ENCODE assay signal across 19 cellular contexts in the genomic region with DNA sequence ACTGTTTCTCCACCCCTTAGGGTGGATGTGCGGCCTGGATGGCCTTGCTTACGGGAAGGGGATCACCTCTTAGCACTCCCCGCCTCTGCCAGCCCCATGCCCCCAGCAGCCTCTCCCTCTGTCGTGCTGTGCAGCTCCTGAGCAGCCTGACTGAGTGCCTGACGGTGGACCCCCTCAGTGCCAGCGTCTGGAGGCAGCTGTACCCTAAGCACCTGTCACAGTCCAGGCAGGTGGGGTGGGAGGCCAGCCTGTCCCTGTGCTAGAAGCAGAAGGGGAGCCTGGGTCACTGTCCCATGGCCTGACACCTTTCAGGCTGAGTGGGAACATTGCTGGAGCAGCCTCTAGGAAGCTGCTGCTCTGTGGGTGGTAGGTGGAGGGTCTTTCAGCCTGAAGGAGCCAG. TPM values are rescaled to one million over a fixed set of nuclear protein-coding genes. Genes with fewer than 3 reads are reported as not detected.
A peak's percentile ranks its signal among the peaks of the same experiment; 100 is the strongest.
DNase-seq lines count a peak whose midpoint lies in the region; ATAC-seq, FAIRE-seq and TF ChIP-seq lines count a peak whose summit lies in the region.
"Had no signal": no experiment of that assay in that cellular context is flagged by ENCODE, and none has a peak within 500 bp of the region (broad histone marks: within the 10 kb centered on the region; RNA-seq: fewer than 3 reads in every experiment).

No MANE protein-coding gene starts in this region.

- H3K4me1 Mint-ChIP-seq in activated T-helper 17 cell treated with anti-CD3 and anti-CD28 coated beads, Interleukin-2, amount 50 U/mL, for 72 hours: peaks cover 18% of the 10 kb centered on the region
- peaks cover 41 to 69% of the 10 kb centered on the region in 2 donors for H3K4me1 Mint-ChIP-seq in stimulated activated naive B cell treated with anti-CD40 and anti-IgM and Interleukin-4, amounts not matched to agents 10 μg/mL and 1 μg/mL and 100 μg/mL, for 72 hours

- H4K8ac ChIP-seq in trophoblast cell (ENCODE audit: low read depth, low read length): no peak overlapping the region

- no peak for TF ChIP-seq EP300 in K562 (IDR thresholded peaks at IDR 0.05; ENCODE audit: low read length)

- BruUV-seq in K562 (replicated peaks; lab: Mats Ljungman, UMichigan): no TSS peak

- no peaks in the 10 kb centered on the region for H3K9me3 ChIP-seq in K562 (replicated peaks; ENCODE audit: control insufficient read depth, insufficient read depth, low read depth, low read length)
- H3K9me3 ChIP-seq in trophoblast cell (ENCODE audit: insufficient read depth, low read depth, low read length): no peaks in the 10 kb centered on the region

- H3K27ac ChIP-seq in K562 (ENCODE audit: extremely low read depth, low read depth, low read length) (no peak overlapping the region), trophoblast cell (ENCODE audit: low read depth, low read length) (no peak overlapping the region)
- H3K27ac ChIP-seq: GM23248 had no signal

- no peak overlapping the region for H4K91ac ChIP-seq in trophoblast cell (ENCODE audit: low read depth, low read length)

- H2BK12ac ChIP-seq in trophoblast cell (ENCODE audit: low read length): no peak overlapping the region

- CTCF ChIA-PET in K562 (lab: Yijun Ruan, JAX; ENCODE audit: low intra/inter-chr PET ratio): no interaction called here

- no peak overlapping the region for H3K18ac ChIP-seq in trophoblast cell (ENCODE audit: low read length)

- POLR2A ChIA-PET in K562 (lab: Yijun Ruan, JAX): interaction anchor here (0.7 to 1.9 kb wide), 11 partner anchors 12 to 194 kb away, joined by 3 to 7 read pairs (median 3); a partner anchor contains a TSS

- 75% methylated on average over 6 of the region's 6 CpGs for whole genome bisulfite sequencing in K562 (ENCODE audit: insufficient coverage, low coverage, missing lambda C conversion rate)
- no CpG with 5 or more reads among the region's 6 CpGs for WGBS in trophoblast cell (ENCODE audit: extremely low coverage, insufficient coverage, insufficient read length)

- no peak for TF ChIP-seq RAD21 in K562 (CRISPR knock-in tag; conservative IDR thresholded peaks at IDR 0.05 in 1 of 2, IDR thresholded peaks at IDR 0.05 in 1 of 2)

- FAIRE-seq in K562 (lab: Jason Lieb, UNC): no peak
- FAIRE-seq: GM12891, GM18507, H1 had no signal

- DNase-seq in K562 (ENCODE audit: extremely low read depth in 1 of 4, low spot score in 3 of 4) (no peak), trophoblast cell (no peak)
- DNase-seq in stimulated activated naive B cell treated with anti-CD40 and anti-IgM and Interleukin-4, amounts not matched to agents 10 μg/mL and 1 μg/mL and 100 μg/mL, for 72 hours: no peak
- DNase-seq: C1 segment of cervical spinal cord; Calu3; CD4-positive, alpha-beta memory T cell; COR-L47; DMS53; DMS79 treated with DMSO at 0.1 percent for 48 hours; GF-D8; GM23248; H9 had no signal

- H3K79me2 ChIP-seq in K562 (ENCODE audit: control insufficient read depth, insufficient read depth, low read length): peaks cover 26% of the 10 kb centered on the region
- H3K79me2 ChIP-seq in trophoblast cell (ENCODE audit: control insufficient read depth, insufficient read depth, low read length, poor library complexity): peaks cover 5% of the 10 kb centered on the region

- H3K4me3 ChIP-seq in K562 (no peak overlapping the region), trophoblast cell (ENCODE audit: low read depth, low read length) (peak overlapping the region; percentile 60)
- H3K4me3 ChIP-seq: GM23248 had no signal

- H3K4me1 ChIP-seq in K562 (replicated peaks in 1 of 2; ENCODE audit: control insufficient read depth in 2 of 2, insufficient read depth in 2 of 2, low read length in 2 of 2) (peaks cover 5 to 8% of the 10 kb centered on the region in 2 experiments; a peak in 3 of 5 replicates), trophoblast cell (ENCODE audit: control insufficient read depth in 1 of 2, insufficient read depth in 2 of 2, low read length in 2 of 2) (peaks cover 4 to 7% of the 10 kb centered on the region in 2 experiments)

- H3K9ac ChIP-seq in K562 (ENCODE audit: insufficient read depth in 1 of 2, low read depth in 2 of 2, low read length in 2 of 2): peak overlapping the region in 1 of 2 experiments; percentile 8; a peak in 1 of 4 replicates
- no peak overlapping the region for H3K9ac ChIP-seq in trophoblast cell (ENCODE audit: low read length)
- H3K9ac ChIP-seq: GM23248 had no signal

- no peak overlapping the region for H2BK5ac ChIP-seq in trophoblast cell (ENCODE audit: low read depth, low read length, poor library complexity)

- H3K36me3 Mint-ChIP-seq in activated T-helper 17 cell treated with anti-CD3 and anti-CD28 coated beads, Interleukin-2, amount 50 U/mL, for 72 hours (ENCODE audit: low read depth): peaks cover 98% of the 10 kb centered on the region
- H3K36me3 Mint-ChIP-seq in stimulated activated naive B cell treated with anti-CD40 and anti-IgM and Interleukin-4, amounts not matched to agents 10 μg/mL and 1 μg/mL and 100 μg/mL, for 72 hours: peaks cover 65 to 79% of the 10 kb centered on the region in 2 donors

- no peak overlapping the region for H3K23ac ChIP-seq in trophoblast cell (ENCODE audit: low read length)

- in situ Hi-C loops in K562 (cut with MboI): no loop called here

- no peaks in the 10 kb centered on the region for H4K20me1 ChIP-seq in K562 (replicated peaks; ENCODE audit: control insufficient read depth, insufficient read depth, low read length)

- H3K27me3 ChIP-seq in K562 (ENCODE audit: control insufficient read depth in 2 of 2, insufficient read depth in 2 of 2, low read length in 2 of 2) (no peaks in the 10 kb centered on the region), trophoblast cell (ENCODE audit: insufficient read depth, low read length) (no peaks in the 10 kb centered on the region)

- intact Hi-C loops in K562 (cut with micrococcal nuclease): no loop called here

- peak overlapping the region; percentile 36 for H3K27ac Mint-ChIP-seq in activated T-helper 17 cell treated with anti-CD3 and anti-CD28 coated beads, Interleukin-2, amount 50 U/mL, for 72 hours
- no peak overlapping the region for H3K27ac Mint-ChIP-seq in stimulated activated naive B cell treated with anti-CD40 and anti-IgM and Interleukin-4, amounts not matched to agents 10 μg/mL and 1 μg/mL and 100 μg/mL, for 72 hours

- peaks cover 6% of the 10 kb centered on the region for H3K9me1 ChIP-seq in K562 (ENCODE audit: control insufficient read depth, insufficient read depth, low read length)

- H3K79me1 ChIP-seq in trophoblast cell (ENCODE audit: low read length): peaks cover 3% of the 10 kb centered on the region

- H3K9me3 Mint-ChIP-seq in activated T-helper 17 cell treated with anti-CD3 and anti-CD28 coated beads, Interleukin-2, amount 50 U/mL, for 72 hours: no peaks in the 10 kb centered on the region
- no peaks in the 10 kb centered on the region for H3K9me3 Mint-ChIP-seq in stimulated activated naive B cell treated with anti-CD40 and anti-IgM and Interleukin-4, amounts not matched to agents 10 μg/mL and 1 μg/mL and 100 μg/mL, for 72 hours
- H3K9me3 Mint-ChIP-seq: CD4-positive, alpha-beta memory T cell; H9 had no signal

- ATAC-seq in activated T-helper 17 cell treated with anti-CD3 and anti-CD28 coated beads, Interleukin-2, amount 50 U/mL, for 72 hours (replicated peaks): no peak
- ATAC-seq in K562 (no peak), GM21717 (IDR thresholded peaks at IDR 0.05; ENCODE audit: unreplicated experiment) (no peak), GM21367 (IDR thresholded peaks at IDR 0.05; ENCODE audit: unreplicated experiment) (no peak)
- no peak for ATAC-seq in stimulated activated naive B cell treated with anti-CD40 and anti-IgM and Interleukin-4, amounts not matched to agents 10 μg/mL and 1 μg/mL and 100 μg/mL, for 72 hours (replicated peaks)
- ATAC-seq: HCT116 had no signal

- TF ChIP-seq POLR2A in K562 (conservative IDR thresholded peaks at IDR 0.05): no peak

- H2AK5ac ChIP-seq in trophoblast cell (ENCODE audit: low read length): no peak overlapping the region

- H2BK120ac ChIP-seq in trophoblast cell (ENCODE audit: insufficient read depth, low read length, poor library complexity): no peak overlapping the region

- H3K4me2 ChIP-seq in K562 (ENCODE audit: insufficient read depth, low read length): no peak overlapping the region
- H3K4me2 ChIP-seq in trophoblast cell (ENCODE audit: low read length): no peak overlapping the region

- H2AFZ ChIP-seq in K562 (ENCODE audit: low read depth, low read length): no peak overlapping the region
- no peak overlapping the region for H2AFZ ChIP-seq in trophoblast cell (ENCODE audit: insufficient read depth, low read length, poor library complexity)
- H2AFZ ChIP-seq: GM23248 had no signal

- no peak overlapping the region for H4K12ac ChIP-seq in trophoblast cell (ENCODE audit: low read depth, low read length)

- no peak overlapping the region for H3K14ac ChIP-seq in trophoblast cell (ENCODE audit: low read length)

- H3K36me3 ChIP-seq in K562 (ENCODE audit: control insufficient read depth, insufficient read depth, low read length) (peaks cover 95% of the 10 kb centered on the region), trophoblast cell (ENCODE audit: control insufficient read depth in 1 of 2, insufficient read depth in 2 of 2, low read length in 2 of 2) (peaks cover 67 to 78% of the 10 kb centered on the region in 2 experiments)

- no peak for TF ChIP-seq CTCF in K562 (IDR thresholded peaks at IDR 0.05 in 2 of 3, conservative IDR thresholded peaks at IDR 0.05 in 1 of 3; ENCODE audit: insufficient read depth in 2 of 3, low read depth in 1 of 3, low read length in 3 of 3)

- H3K4ac ChIP-seq in trophoblast cell (ENCODE audit: low read depth, low read length): no peak overlapping the region

- H3K27me3 Mint-ChIP-seq in activated T-helper 17 cell treated with anti-CD3 and anti-CD28 coated beads, Interleukin-2, amount 50 U/mL, for 72 hours: no peaks in the 10 kb centered on the region
- H3K27me3 Mint-ChIP-seq in stimulated activated naive B cell treated with anti-CD40 and anti-IgM and Interleukin-4, amounts not matched to agents 10 μg/mL and 1 μg/mL and 100 μg/mL, for 72 hours: no peaks in the 10 kb centered on the region
- H3K27me3 Mint-ChIP-seq: CD4-positive, alpha-beta memory T cell had no signal

- H3K4me3 Mint-ChIP-seq in activated T-helper 17 cell treated with anti-CD3 and anti-CD28 coated beads, Interleukin-2, amount 50 U/mL, for 72 hours: no peak overlapping the region
- H3K4me3 Mint-ChIP-seq in stimulated activated naive B cell treated with anti-CD40 and anti-IgM and Interleukin-4, amounts not matched to agents 10 μg/mL and 1 μg/mL and 100 μg/mL, for 72 hours: no peak overlapping the region
- H3K4me3 Mint-ChIP-seq: CD4-positive, alpha-beta memory T cell; H9 had no signal

RNA-seq across cellular contexts. Expression of a gene that starts 5.2 kb away (rescaled TPM):
- 10 to 100 TPM; 73.3 to 81.5 TPM for total RNA-seq in activated T-helper 17 cell treated with anti-CD3 and anti-CD28 coated beads, Interleukin-2, amount 50 U/mL, for 72 hours
- 364 and 807 TPM in 2 replicates for total RNA-seq in K562 (2011; cell fraction: chromatin; rRNA removed; ENCODE audit: low replicate concordance)
- 428 and 514 TPM in 2 replicates for total RNA-seq in K562 (2011; cell fraction: nucleolus; rRNA removed)
- total RNA-seq in K562 (2011; cell fraction: nucleoplasm; rRNA removed): 376 and 406 TPM in 2 replicates
- 18.9 and 23.7 TPM in 2 replicates for total RNA-seq in K562 (2014; rRNA removed)
- total RNA-seq in K562 (2014; rRNA removed; fragmentation: Illumina TruSeq; extraction: Trizol): 31.0 and 34.3 TPM in 2 replicates
- total RNA-seq in K562 (2015; rRNA removed; fragmentation: Illumina TruSeq; extraction: Trizol): 44.0 and 44.1 TPM in 2 replicates
- 78.5 and 79.6 TPM in 2 replicates for total RNA-seq in K562 (2021)
- 52.9 and 143 TPM in 2 replicates for polyA plus RNA-seq in K562 (2011; rRNA removed)
- polyA plus RNA-seq in K562 (2011; cell fraction: cytosol; rRNA removed): 146 and 165 TPM in 2 replicates
- polyA plus RNA-seq in K562 (2011; cell fraction: nucleus; rRNA removed): 466 and 543 TPM in 2 replicates
- 57.3 and 151 TPM in 2 replicates for polyA plus RNA-seq in K562 (2012)
- 76.9 and 81.4 TPM in 2 replicates for polyA plus RNA-seq in K562 (2014; fragmentation: Illumina TruSeq; extraction: Trizol)
- 10 to 100 TPM; 11.4 to 14.8 TPM for polyA plus RNA-seq in K562 (2014; fragmentation: Nextera tagmentation; extraction: Ambion mirVana)
- polyA plus RNA-seq in K562 (2014; rRNA removed): 55.0 and 58.0 TPM in 2 replicates
- polyA minus RNA-seq in K562 (2011; rRNA and poly(A)+ RNA removed): 123 TPM in 2 replicates
- polyA minus RNA-seq in K562 (2011; cell fraction: cytosol; rRNA and poly(A)+ RNA removed): 96.4 and 118 TPM in 2 replicates
- polyA minus RNA-seq in K562 (2011; cell fraction: nucleus; rRNA and poly(A)+ RNA removed): 142 and 264 TPM in 2 replicates
- polyA plus RNA-seq in trophoblast cell (2013): 108 and 120 TPM in 2 replicates

RNA-seq across cellular contexts. Expression of a gene that starts 13.5 kb away (rescaled TPM):
- total RNA-seq in activated T-helper 17 cell treated with anti-CD3 and anti-CD28 coated beads, Interleukin-2, amount 50 U/mL, for 72 hours: 10 to 100 TPM; 13.1 to 14.3 TPM
- total RNA-seq in K562 (2011; cell fraction: chromatin; rRNA removed; ENCODE audit: low replicate concordance): 40.2 and 80.6 TPM in 2 replicates
- 34.5 and 47.0 TPM in 2 replicates for total RNA-seq in K562 (2011; cell fraction: nucleolus; rRNA removed)
- total RNA-seq in K562 (2011; cell fraction: nucleoplasm; rRNA removed): 34.2 and 36.7 TPM in 2 replicates
- total RNA-seq in K562 (2014; rRNA removed): 26.2 and 30.3 TPM in 2 replicates
- total RNA-seq in K562 (2014; rRNA removed; fragmentation: Illumina TruSeq; extraction: Trizol): 25.8 and 26.4 TPM in 2 replicates
- 28.7 and 29.1 TPM in 2 replicates for total RNA-seq in K562 (2015; rRNA removed; fragmentation: Illumina TruSeq; extraction: Trizol)
- total RNA-seq in K562 (2021): 37.6 and 40.3 TPM in 2 replicates
- 48.3 and 52.7 TPM in 2 replicates for polyA plus RNA-seq in K562 (2011; rRNA removed)
- polyA plus RNA-seq in K562 (2011; cell fraction: cytosol; rRNA removed): 61.4 and 68.7 TPM in 2 replicates
- polyA plus RNA-seq in K562 (2011; cell fraction: nucleus; rRNA removed): 59.7 and 61.5 TPM in 2 replicates
- 33.2 and 62.0 TPM in 2 replicates for polyA plus RNA-seq in K562 (2012)
- polyA plus RNA-seq in K562 (2014; fragmentation: Illumina TruSeq; extraction: Trizol): 49.5 and 52.3 TPM in 2 replicates
- 1 to 10 TPM; 3.3 to 6.3 TPM for polyA plus RNA-seq in K562 (2014; fragmentation: Nextera tagmentation; extraction: Ambion mirVana)
- polyA plus RNA-seq in K562 (2014; rRNA removed): 24.9 and 33.8 TPM in 2 replicates
- polyA minus RNA-seq in K562 (2011; rRNA and poly(A)+ RNA removed): 42.1 and 50.9 TPM in 2 replicates
- polyA minus RNA-seq in K562 (2011; cell fraction: cytosol; rRNA and poly(A)+ RNA removed): 22.4 and 26.2 TPM in 2 replicates
- polyA minus RNA-seq in K562 (2011; cell fraction: nucleus; rRNA and poly(A)+ RNA removed): 20.7 and 27.2 TPM in 2 replicates
- 24.8 and 25.8 TPM in 2 replicates for polyA plus RNA-seq in trophoblast cell (2013)

RNA-seq across cellular contexts. Expression of a gene that starts 33.4 kb away (rescaled TPM):
- total RNA-seq in activated T-helper 17 cell treated with anti-CD3 and anti-CD28 coated beads, Interleukin-2, amount 50 U/mL, for 72 hours: 100 to 1,000 TPM; 286 to 313 TPM
- 32.9 and 75.2 TPM in 2 replicates for total RNA-seq in K562 (2011; cell fraction: chromatin; rRNA removed; ENCODE audit: low replicate concordance)
- 76.6 and 92.2 TPM in 2 replicates for total RNA-seq in K562 (2011; cell fraction: nucleolus; rRNA removed)
- total RNA-seq in K562 (2011; cell fraction: nucleoplasm; rRNA removed): 88.9 and 136 TPM in 2 replicates
- total RNA-seq in K562 (2014; rRNA removed): 186 and 199 TPM in 2 replicates
- total RNA-seq in K562 (2014; rRNA removed; fragmentation: Illumina TruSeq; extraction: Trizol): 263 and 292 TPM in 2 replicates
- total RNA-seq in K562 (2015; rRNA removed; fragmentation: Illumina TruSeq; extraction: Trizol): 335 and 366 TPM in 2 replicates
- 239 and 266 TPM in 2 replicates for total RNA-seq in K562 (2021)
- 328 and 435 TPM in 2 replicates for polyA plus RNA-seq in K562 (2011; rRNA removed)
- polyA plus RNA-seq in K562 (2011; cell fraction: cytosol; rRNA removed): 794 and 995 TPM in 2 replicates
- 204 and 270 TPM in 2 replicates for polyA plus RNA-seq in K562 (2011; cell fraction: nucleus; rRNA removed)
- polyA plus RNA-seq in K562 (2012): 363 and 494 TPM in 2 replicates
- 503 and 545 TPM in 2 replicates for polyA plus RNA-seq in K562 (2014; fragmentation: Illumina TruSeq; extraction: Trizol)
- 1,000 to 10,000 TPM; 1,144 to 1,155 TPM for polyA plus RNA-seq in K562 (2014; fragmentation: Nextera tagmentation; extraction: Ambion mirVana)
- 355 and 369 TPM in 2 replicates for polyA plus RNA-seq in K562 (2014; rRNA removed)
- 170 and 193 TPM in 2 replicates for polyA minus RNA-seq in K562 (2011; rRNA and poly(A)+ RNA removed)
- 371 and 384 TPM in 2 replicates for polyA minus RNA-seq in K562 (2011; cell fraction: cytosol; rRNA and poly(A)+ RNA removed)
- polyA minus RNA-seq in K562 (2011; cell fraction: nucleus; rRNA and poly(A)+ RNA removed): 63.4 and 99.5 TPM in 2 replicates
- 1,181 and 1,209 TPM in 2 replicates for polyA plus RNA-seq in trophoblast cell (2013)

RNA-seq across cellular contexts. Expression of a gene that starts 40.4 kb away (rescaled TPM):
- total RNA-seq in activated T-helper 17 cell treated with anti-CD3 and anti-CD28 coated beads, Interleukin-2, amount 50 U/mL, for 72 hours: under 1 TPM; 0.42 to 0.93 TPM
- 0.26 and 1.00 TPM in 2 replicates for total RNA-seq in K562 (2011; cell fraction: chromatin; rRNA removed; ENCODE audit: low replicate concordance)
- 1.6 and 2.0 TPM in 2 replicates for total RNA-seq in K562 (2011; cell fraction: nucleolus; rRNA removed)
- total RNA-seq in K562 (2011; cell fraction: nucleoplasm; rRNA removed): 0.51 and 0.61 TPM in 2 replicates
- 2.2 and 2.7 TPM in 2 replicates for total RNA-seq in K562 (2014; rRNA removed)
- total RNA-seq in K562 (2014; rRNA removed; fragmentation: Illumina TruSeq; extraction: Trizol): 0.04 TPM in 1 of 2 replicates, not detected in the other
- 0.54 and 0.75 TPM in 2 replicates for total RNA-seq in K562 (2015; rRNA removed; fragmentation: Illumina TruSeq; extraction: Trizol)
- 1.0 and 1.5 TPM in 2 replicates for total RNA-seq in K562 (2021)
- 0.24 and 0.43 TPM in 2 replicates for polyA plus RNA-seq in K562 (2011; rRNA removed)
- 0.63 and 1.3 TPM in 2 replicates for polyA plus RNA-seq in K562 (2011; cell fraction: cytosol; rRNA removed)
- polyA plus RNA-seq in K562 (2011; cell fraction: nucleus; rRNA removed): 1.1 and 2.4 TPM in 2 replicates
- 1.1 and 1.7 TPM in 2 replicates for polyA plus RNA-seq in K562 (2012)
- 0.06 and 0.37 TPM in 2 replicates for polyA plus RNA-seq in K562 (2014; fragmentation: Illumina TruSeq; extraction: Trizol)
- not detected for polyA plus RNA-seq in K562 (2014; fragmentation: Nextera tagmentation; extraction: Ambion mirVana)
- polyA plus RNA-seq in K562 (2014; rRNA removed): 0.94 and 1.1 TPM in 2 replicates
- polyA minus RNA-seq in K562 (2011; rRNA and poly(A)+ RNA removed): 0.12 and 0.25 TPM in 2 replicates
- 0.46 and 0.67 TPM in 2 replicates for polyA minus RNA-seq in K562 (2011; cell fraction: cytosol; rRNA and poly(A)+ RNA removed)
- polyA minus RNA-seq in K562 (2011; cell fraction: nucleus; rRNA and poly(A)+ RNA removed): 0.78 and 0.94 TPM in 2 replicates
- 0.78 and 0.92 TPM in 2 replicates for polyA plus RNA-seq in trophoblast cell (2013)

RNA-seq across cellular contexts. Expression of a gene that starts 48.6 kb away (rescaled TPM):
- 10 to 100 TPM in 1 of 2 donors, 1 to 10 TPM in 1; 5.9 to 10.5 TPM for total RNA-seq in activated T-helper 17 cell treated with anti-CD3 and anti-CD28 coated beads, Interleukin-2, amount 50 U/mL, for 72 hours
- total RNA-seq in K562 (2011; cell fraction: chromatin; rRNA removed; ENCODE audit: low replicate concordance): 2.0 and 6.1 TPM in 2 replicates
- total RNA-seq in K562 (2011; cell fraction: nucleolus; rRNA removed): 5.5 and 8.5 TPM in 2 replicates
- total RNA-seq in K562 (2011; cell fraction: nucleoplasm; rRNA removed): 5.1 and 5.5 TPM in 2 replicates
- 5.8 and 9.8 TPM in 2 replicates for total RNA-seq in K562 (2014; rRNA removed)
- total RNA-seq in K562 (2014; rRNA removed; fragmentation: Illumina TruSeq; extraction: Trizol): 2.4 and 3.6 TPM in 2 replicates
- total RNA-seq in K562 (2015; rRNA removed; fragmentation: Illumina TruSeq; extraction: Trizol): 8.8 and 9.2 TPM in 2 replicates
- total RNA-seq in K562 (2021): 10.7 and 13.2 TPM in 2 replicates
- polyA plus RNA-seq in K562 (2011; rRNA removed): 3.4 and 3.7 TPM in 2 replicates
- 4.3 and 6.2 TPM in 2 replicates for polyA plus RNA-seq in K562 (2011; cell fraction: cytosol; rRNA removed)
- 9.1 and 9.7 TPM in 2 replicates for polyA plus RNA-seq in K562 (2011; cell fraction: nucleus; rRNA removed)
- polyA plus RNA-seq in K562 (2012): 15.4 and 17.5 TPM in 2 replicates
- 6.2 TPM in 2 replicates for polyA plus RNA-seq in K562 (2014; fragmentation: Illumina TruSeq; extraction: Trizol)
- polyA plus RNA-seq in K562 (2014; fragmentation: Nextera tagmentation; extraction: Ambion mirVana): 1 to 10 TPM; 1.5 to 2.7 TPM
- polyA plus RNA-seq in K562 (2014; rRNA removed): 4.8 and 5.2 TPM in 2 replicates
- 2.0 and 2.2 TPM in 2 replicates for polyA minus RNA-seq in K562 (2011; rRNA and poly(A)+ RNA removed)
- polyA minus RNA-seq in K562 (2011; cell fraction: cytosol; rRNA and poly(A)+ RNA removed): 5.2 and 6.2 TPM in 2 replicates
- 3.3 and 3.4 TPM in 2 replicates for polyA minus RNA-seq in K562 (2011; cell fraction: nucleus; rRNA and poly(A)+ RNA removed)
- polyA plus RNA-seq in trophoblast cell (2013): 19.7 and 22.3 TPM in 2 replicates
- total RNA-seq: GM23248 had no signal
